In genomic region chr19:10566658-10567410, GRCh38 we compare ENCODE assay signal across 1 cellular context.
TF ChIP-seq lines count a peak whose summit lies in the region.

No MANE protein-coding gene starts in this region.

TF ChIP-seq in GM12878, 131 proteins besides CTCF, POLR2A, EP300 and RAD21 (continued from another document and continues in another):
- TF ChIP-seq NKRF (conservative IDR thresholded peaks at IDR 0.05) (no peak), IRF4 (IDR thresholded peaks at IDR 0.05; ENCODE audit: low read depth, low read length) (no peak), TAF1 (IDR thresholded peaks at IDR 0.05; ENCODE audit: borderline replicate concordance, low read depth, low read length) (peak; percentile 79), TCF3 (IDR thresholded peaks at IDR 0.05; ENCODE audit: borderline replicate concordance, insufficient read depth, low read depth, low read length) (no peak), BCL11A (IDR thresholded peaks at IDR 0.05; ENCODE audit: low read depth, low read length) (no peak), KDM1A (IDR thresholded peaks at IDR 0.05; ENCODE audit: borderline replicate concordance) (no peak), JUND (IDR thresholded peaks at IDR 0.05; ENCODE audit: low read depth, low read length) (no peak), SMAD1 (IDR thresholded peaks at IDR 0.05; ENCODE audit: low read depth, partially characterized antibody) (no peak), SP1 (IDR thresholded peaks at IDR 0.05; ENCODE audit: low read depth, low read length) (no peak), ZZZ3 (IDR thresholded peaks at IDR 0.05; ENCODE audit: control insufficient read depth, insufficient read length, low read depth) (no peak), CBX3 (IDR thresholded peaks at IDR 0.05; ENCODE audit: borderline replicate concordance, low read depth) (no peak), SMARCA5 (IDR thresholded peaks at IDR 0.05) (peak; percentile 26; the same call in 1 of the 2 replicates), ASH2L (IDR thresholded peaks at IDR 0.05; ENCODE audit: borderline replicate concordance, low read depth) (no peak), MXI1 (IDR thresholded peaks at IDR 0.05; ENCODE audit: low read depth, low read length) (no peak), MEF2B (IDR thresholded peaks at IDR 0.05; ENCODE audit: partially characterized antibody, poor library complexity, severe bottlenecking) (no peak), NRF1 (conservative IDR thresholded peaks at IDR 0.05; ENCODE audit: low read depth, low read length) (no peak), KAT2A (conservative IDR thresholded peaks at IDR 0.05; ENCODE audit: control insufficient read depth, low read depth, low read length) (no peak), EGR1 (IDR thresholded peaks at IDR 0.05; ENCODE audit: borderline replicate concordance in 1 of 2, low read depth in 2 of 2, low read length in 2 of 2) (no peak), HDAC6 (IDR thresholded peaks at IDR 0.05; ENCODE audit: unreplicated experiment) (no peak), ETV6 (conservative IDR thresholded peaks at IDR 0.05 in 1 of 2, IDR thresholded peaks at IDR 0.05 in 1 of 2; ENCODE audit: borderline replicate concordance in 1 of 2, low read depth in 1 of 2) (no peak), LARP7 (IDR thresholded peaks at IDR 0.05) (no peak; the same call in 1 of the 2 replicates), SIX5 (IDR thresholded peaks at IDR 0.05; ENCODE audit: low read depth, low read length, severe bottlenecking) (no peak), BCLAF1 (IDR thresholded peaks at IDR 0.05) (no peak), POLR2AphosphoS5 (IDR thresholded peaks at IDR 0.05; ENCODE audit: low read length) (peak; percentile 73), ATF3 (IDR thresholded peaks at IDR 0.05; ENCODE audit: borderline replicate concordance, extremely low read depth, low read depth, low read length) (no peak), PML (IDR thresholded peaks at IDR 0.05; ENCODE audit: low read length) (no peak), HDAC2 (IDR thresholded peaks at IDR 0.05) (no peak), PKNOX1 (IDR thresholded peaks at IDR 0.05) (no peak), PBX3 (IDR thresholded peaks at IDR 0.05; ENCODE audit: insufficient replicate concordance, low read depth, low read length) (no peak), MTA2 (IDR thresholded peaks at IDR 0.05; ENCODE audit: low read depth) (peak; percentile 62), SUZ12 (IDR thresholded peaks at IDR 0.05; ENCODE audit: unreplicated experiment) (no peak), RBBP5 (conservative IDR thresholded peaks at IDR 0.05) (no peak), FOXK2 (IDR thresholded peaks at IDR 0.05) (no peak; the same call in 1 of the 2 replicates)
- TF ChIP-seq, protein P1, sequence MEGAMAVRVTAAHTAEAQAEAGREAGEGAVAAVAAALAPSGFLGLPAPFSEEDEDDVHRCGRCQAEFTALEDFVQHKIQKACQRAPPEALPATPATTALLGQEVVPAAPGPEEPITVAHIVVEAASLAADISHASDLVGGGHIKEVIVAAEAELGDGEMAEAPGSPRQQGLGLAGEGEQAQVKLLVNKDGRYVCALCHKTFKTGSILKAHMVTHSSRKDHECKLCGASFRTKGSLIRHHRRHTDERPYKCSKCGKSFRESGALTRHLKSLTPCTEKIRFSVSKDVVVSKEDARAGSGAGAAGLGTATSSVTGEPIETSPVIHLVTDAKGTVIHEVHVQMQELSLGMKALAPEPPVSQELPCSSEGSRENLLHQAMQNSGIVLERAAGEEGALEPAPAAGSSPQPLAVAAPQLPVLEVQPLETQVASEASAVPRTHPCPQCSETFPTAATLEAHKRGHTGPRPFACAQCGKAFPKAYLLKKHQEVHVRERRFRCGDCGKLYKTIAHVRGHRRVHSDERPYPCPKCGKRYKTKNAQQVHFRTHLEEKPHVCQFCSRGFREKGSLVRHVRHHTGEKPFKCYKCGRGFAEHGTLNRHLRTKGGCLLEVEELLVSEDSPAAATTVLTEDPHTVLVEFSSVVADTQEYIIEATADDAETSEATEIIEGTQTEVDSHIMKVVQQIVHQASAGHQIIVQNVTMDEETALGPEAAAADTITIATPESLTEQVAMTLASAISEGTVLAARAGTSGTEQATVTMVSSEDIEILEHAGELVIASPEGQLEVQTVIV (IDR thresholded peaks at IDR 0.05; ENCODE audit: borderline replicate concordance, partially characterized antibody), result no peak
- TF ChIP-seq, protein P2, sequence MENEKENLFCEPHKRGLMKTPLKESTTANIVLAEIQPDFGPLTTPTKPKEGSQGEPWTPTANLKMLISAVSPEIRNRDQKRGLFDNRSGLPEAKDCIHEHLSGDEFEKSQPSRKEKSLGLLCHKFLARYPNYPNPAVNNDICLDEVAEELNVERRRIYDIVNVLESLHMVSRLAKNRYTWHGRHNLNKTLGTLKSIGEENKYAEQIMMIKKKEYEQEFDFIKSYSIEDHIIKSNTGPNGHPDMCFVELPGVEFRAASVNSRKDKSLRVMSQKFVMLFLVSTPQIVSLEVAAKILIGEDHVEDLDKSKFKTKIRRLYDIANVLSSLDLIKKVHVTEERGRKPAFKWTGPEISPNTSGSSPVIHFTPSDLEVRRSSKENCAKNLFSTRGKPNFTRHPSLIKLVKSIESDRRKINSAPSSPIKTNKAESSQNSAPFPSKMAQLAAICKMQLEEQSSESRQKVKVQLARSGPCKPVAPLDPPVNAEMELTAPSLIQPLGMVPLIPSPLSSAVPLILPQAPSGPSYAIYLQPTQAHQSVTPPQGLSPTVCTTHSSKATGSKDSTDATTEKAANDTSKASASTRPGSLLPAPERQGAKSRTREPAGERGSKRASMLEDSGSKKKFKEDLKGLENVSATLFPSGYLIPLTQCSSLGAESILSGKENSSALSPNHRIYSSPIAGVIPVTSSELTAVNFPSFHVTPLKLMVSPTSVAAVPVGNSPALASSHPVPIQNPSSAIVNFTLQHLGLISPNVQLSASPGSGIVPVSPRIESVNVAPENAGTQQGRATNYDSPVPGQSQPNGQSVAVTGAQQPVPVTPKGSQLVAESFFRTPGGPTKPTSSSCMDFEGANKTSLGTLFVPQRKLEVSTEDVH (IDR thresholded peaks at IDR 0.05; ENCODE audit: low read depth, partially characterized antibody), result no peak
- TF ChIP-seq, protein P3, sequence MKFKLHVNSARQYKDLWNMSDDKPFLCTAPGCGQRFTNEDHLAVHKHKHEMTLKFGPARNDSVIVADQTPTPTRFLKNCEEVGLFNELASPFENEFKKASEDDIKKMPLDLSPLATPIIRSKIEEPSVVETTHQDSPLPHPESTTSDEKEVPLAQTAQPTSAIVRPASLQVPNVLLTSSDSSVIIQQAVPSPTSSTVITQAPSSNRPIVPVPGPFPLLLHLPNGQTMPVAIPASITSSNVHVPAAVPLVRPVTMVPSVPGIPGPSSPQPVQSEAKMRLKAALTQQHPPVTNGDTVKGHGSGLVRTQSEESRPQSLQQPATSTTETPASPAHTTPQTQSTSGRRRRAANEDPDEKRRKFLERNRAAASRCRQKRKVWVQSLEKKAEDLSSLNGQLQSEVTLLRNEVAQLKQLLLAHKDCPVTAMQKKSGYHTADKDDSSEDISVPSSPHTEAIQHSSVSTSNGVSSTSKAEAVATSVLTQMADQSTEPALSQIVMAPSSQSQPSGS (IDR thresholded peaks at IDR 0.05; ENCODE audit: low read length), result no peak
- TF ChIP-seq, protein P4, sequence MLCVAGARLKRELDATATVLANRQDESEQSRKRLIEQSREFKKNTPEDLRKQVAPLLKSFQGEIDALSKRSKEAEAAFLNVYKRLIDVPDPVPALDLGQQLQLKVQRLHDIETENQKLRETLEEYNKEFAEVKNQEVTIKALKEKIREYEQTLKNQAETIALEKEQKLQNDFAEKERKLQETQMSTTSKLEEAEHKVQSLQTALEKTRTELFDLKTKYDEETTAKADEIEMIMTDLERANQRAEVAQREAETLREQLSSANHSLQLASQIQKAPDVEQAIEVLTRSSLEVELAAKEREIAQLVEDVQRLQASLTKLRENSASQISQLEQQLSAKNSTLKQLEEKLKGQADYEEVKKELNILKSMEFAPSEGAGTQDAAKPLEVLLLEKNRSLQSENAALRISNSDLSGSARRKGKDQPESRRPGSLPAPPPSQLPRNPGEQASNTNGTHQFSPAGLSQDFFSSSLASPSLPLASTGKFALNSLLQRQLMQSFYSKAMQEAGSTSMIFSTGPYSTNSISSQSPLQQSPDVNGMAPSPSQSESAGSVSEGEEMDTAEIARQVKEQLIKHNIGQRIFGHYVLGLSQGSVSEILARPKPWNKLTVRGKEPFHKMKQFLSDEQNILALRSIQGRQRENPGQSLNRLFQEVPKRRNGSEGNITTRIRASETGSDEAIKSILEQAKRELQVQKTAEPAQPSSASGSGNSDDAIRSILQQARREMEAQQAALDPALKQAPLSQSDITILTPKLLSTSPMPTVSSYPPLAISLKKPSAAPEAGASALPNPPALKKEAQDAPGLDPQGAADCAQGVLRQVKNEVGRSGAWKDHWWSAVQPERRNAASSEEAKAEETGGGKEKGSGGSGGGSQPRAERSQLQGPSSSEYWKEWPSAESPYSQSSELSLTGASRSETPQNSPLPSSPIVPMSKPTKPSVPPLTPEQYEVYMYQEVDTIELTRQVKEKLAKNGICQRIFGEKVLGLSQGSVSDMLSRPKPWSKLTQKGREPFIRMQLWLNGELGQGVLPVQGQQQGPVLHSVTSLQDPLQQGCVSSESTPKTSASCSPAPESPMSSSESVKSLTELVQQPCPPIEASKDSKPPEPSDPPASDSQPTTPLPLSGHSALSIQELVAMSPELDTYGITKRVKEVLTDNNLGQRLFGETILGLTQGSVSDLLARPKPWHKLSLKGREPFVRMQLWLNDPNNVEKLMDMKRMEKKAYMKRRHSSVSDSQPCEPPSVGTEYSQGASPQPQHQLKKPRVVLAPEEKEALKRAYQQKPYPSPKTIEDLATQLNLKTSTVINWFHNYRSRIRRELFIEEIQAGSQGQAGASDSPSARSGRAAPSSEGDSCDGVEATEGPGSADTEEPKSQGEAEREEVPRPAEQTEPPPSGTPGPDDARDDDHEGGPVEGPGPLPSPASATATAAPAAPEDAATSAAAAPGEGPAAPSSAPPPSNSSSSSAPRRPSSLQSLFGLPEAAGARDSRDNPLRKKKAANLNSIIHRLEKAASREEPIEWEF (IDR thresholded peaks at IDR 0.05; ENCODE audit: insufficient replicate concordance, low read depth, low read length), result no peak
- TF ChIP-seq, protein P5, sequence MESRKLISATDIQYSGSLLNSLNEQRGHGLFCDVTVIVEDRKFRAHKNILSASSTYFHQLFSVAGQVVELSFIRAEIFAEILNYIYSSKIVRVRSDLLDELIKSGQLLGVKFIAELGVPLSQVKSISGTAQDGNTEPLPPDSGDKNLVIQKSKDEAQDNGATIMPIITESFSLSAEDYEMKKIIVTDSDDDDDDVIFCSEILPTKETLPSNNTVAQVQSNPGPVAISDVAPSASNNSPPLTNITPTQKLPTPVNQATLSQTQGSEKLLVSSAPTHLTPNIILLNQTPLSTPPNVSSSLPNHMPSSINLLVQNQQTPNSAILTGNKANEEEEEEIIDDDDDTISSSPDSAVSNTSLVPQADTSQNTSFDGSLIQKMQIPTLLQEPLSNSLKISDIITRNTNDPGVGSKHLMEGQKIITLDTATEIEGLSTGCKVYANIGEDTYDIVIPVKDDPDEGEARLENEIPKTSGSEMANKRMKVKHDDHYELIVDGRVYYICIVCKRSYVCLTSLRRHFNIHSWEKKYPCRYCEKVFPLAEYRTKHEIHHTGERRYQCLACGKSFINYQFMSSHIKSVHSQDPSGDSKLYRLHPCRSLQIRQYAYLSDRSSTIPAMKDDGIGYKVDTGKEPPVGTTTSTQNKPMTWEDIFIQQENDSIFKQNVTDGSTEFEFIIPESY (IDR thresholded peaks at IDR 0.05), result no peak
